8 cellular contexts compared by ENCODE assay signal in genomic region chr9:123929870-123930831, GRCh38. TPM values are rescaled to one million over a fixed set of nuclear protein-coding genes. Genes with fewer than 3 reads are reported as not detected.
DNase-seq lines count a peak whose midpoint lies in the region; ATAC-seq and TF ChIP-seq lines count a peak whose summit lies in the region.

DENND1A (minus strand) TSS chr9:123930126; CDS start chr9:123929905, 221 bp downstream.

- intact Hi-C loops in left cardiac atrium (cut with DNase I) = no loop called here
- intact Hi-C loops in upper lobe of right lung (cut with DNase I) = loop anchor here (5.0 kb wide), 1 partner anchor 382 kb away; no protein-coding TSS in a partner anchor

- H3K9me3 Mint-ChIP-seq in progenitor cell of endocrine pancreas (ENCODE audit: low read depth) = no peaks in the 10 kb centered on the region

- no peaks in the 10 kb centered on the region for H3K9me3 ChIP-seq in upper lobe of right lung

- peaks cover 8% of the 10 kb centered on the region for H3K27me3 ChIP-seq in upper lobe of right lung

- H3K4me1 Mint-ChIP-seq in progenitor cell of endocrine pancreas (ENCODE audit: low read depth) = peaks cover 22% of the 10 kb centered on the region

- no peak for TF ChIP-seq CTCF in GM12864 (IDR thresholded peaks at IDR 0.05; ENCODE audit: low read depth, low read length, missing control alignments)
- TF ChIP-seq CTCF in progenitor cell of endocrine pancreas (IDR thresholded peaks at IDR 0.05; ENCODE audit: unreplicated experiment) = no peak
- TF ChIP-seq CTCF in upper lobe of right lung (IDR thresholded peaks at IDR 0.05) = no peak

- H3K36me3 ChIP-seq in upper lobe of right lung = no peaks in the 10 kb centered on the region

- H3K27ac ChIP-seq in upper lobe of right lung = peak within 1 kb of the TSS; percentile 47

- no peaks in the 10 kb centered on the region for H3K36me3 Mint-ChIP-seq in progenitor cell of endocrine pancreas (ENCODE audit: insufficient read depth)

- H3K4me3 ChIP-seq in GM12864 (ENCODE audit: low read depth, low read length) = peak within 1 kb of the TSS; percentile 84
- H3K4me3 ChIP-seq in upper lobe of right lung = peak within 1 kb of the TSS; percentile 62

- H3K4me3 Mint-ChIP-seq in progenitor cell of endocrine pancreas (ENCODE audit: low read depth) = peak within 1 kb of the TSS; percentile 83

- H3K27ac Mint-ChIP-seq in progenitor cell of endocrine pancreas = peak within 1 kb of the TSS; percentile 80

- ATAC-seq in HG02642 (IDR thresholded peaks at IDR 0.05; ENCODE audit: poor library complexity, unreplicated experiment) = peak; percentile 87
- ATAC-seq in left cardiac atrium = peak; percentile 98 to 99
- peak; percentile 97 for ATAC-seq in upper lobe of right lung

- peak; percentile 55 for DNase-seq in GM12864 (ENCODE audit: low read depth)
- DNase-seq in NCI-H1105 treated with DMSO at 0.1 percent for 48 hours (lab: John Stamatoyannopoulos, UW) = peak; percentile 83
- DNase-seq in T-helper 1 cell = peak; percentile 75 to 89 (median 80)
- DNase-seq in amniotic epithelial cell (ENCODE audit: low read depth) = peak; percentile 84
- peak; percentile 93 for DNase-seq in left cardiac atrium
- DNase-seq in progenitor cell of endocrine pancreas (ENCODE audit: low spot score, unreplicated experiment) = peak; percentile 89
- peak; percentile 93 for DNase-seq in upper lobe of right lung

- peaks cover 40% of the 10 kb centered on the region for H3K4me1 ChIP-seq in upper lobe of right lung

- H3K27me3 Mint-ChIP-seq in progenitor cell of endocrine pancreas = peaks cover 35% of the 10 kb centered on the region

RNA-seq across cellular contexts. Expression of gene DENND1A, which starts in this region (rescaled TPM):
- 10 to 100 TPM; 16.2 to 17.7 TPM for total RNA-seq in left cardiac atrium
- 20.1 and 22.4 TPM in 2 replicates for total RNA-seq in progenitor cell of endocrine pancreas
- 15.4 TPM for total RNA-seq in upper lobe of right lung

Comparison
In these comparisons a context has a peak if more than half of its experiments do, and no peak if none do; other contexts are left out.
1. Peak in every context shown above with its lines: DNase-seq, ATAC-seq, H3K4me3 ChIP-seq and H3K27ac ChIP-seq.